In the genomic region with DNA sequence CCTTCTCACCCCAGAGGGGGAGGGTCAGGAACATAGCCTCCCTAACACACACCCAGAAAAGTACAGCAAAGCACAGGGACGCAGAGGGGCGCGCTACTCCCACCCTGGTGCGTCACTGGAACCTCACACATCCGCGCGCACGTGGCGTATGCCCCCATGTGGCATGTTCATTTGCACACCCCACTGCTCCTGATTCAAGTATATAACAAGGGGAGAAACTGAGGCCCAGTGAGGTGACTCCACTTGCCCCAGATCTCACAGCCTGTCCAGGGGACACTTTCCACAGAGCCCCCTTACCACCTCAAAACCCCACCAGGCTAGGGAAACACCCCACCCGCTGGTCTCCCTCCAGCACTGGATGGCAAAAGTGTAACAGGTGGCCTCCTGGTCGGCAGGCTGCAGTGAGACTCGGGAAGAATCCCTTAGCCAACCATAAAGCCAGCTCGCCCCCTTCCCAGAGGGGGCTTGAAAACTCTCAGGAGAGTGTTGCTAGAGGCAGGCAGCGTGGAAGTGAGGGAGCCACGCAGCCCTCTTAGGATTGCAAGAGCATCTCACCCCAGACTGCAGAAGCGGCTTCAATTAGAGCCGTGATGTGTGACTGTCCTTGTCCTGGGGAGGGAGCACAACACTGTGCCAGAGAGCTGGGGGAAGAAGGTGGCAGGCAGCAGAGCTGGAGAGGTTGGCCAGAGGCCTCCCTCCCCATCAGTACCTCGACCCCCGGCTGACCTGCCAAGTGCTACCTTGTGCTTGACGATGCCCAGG, we compare ENCODE assay signal across 9 cellular contexts. TPM values are rescaled to one million over a fixed set of nuclear protein-coding genes. Genes with fewer than 3 reads are reported as not detected.
DNase-seq lines count a peak whose midpoint lies in the region; ATAC-seq, FAIRE-seq and TF ChIP-seq lines count a peak whose summit lies in the region.
"Had no signal": no experiment of that assay in that cellular context is flagged by ENCODE, and none has a peak within 500 bp of the region (broad histone marks: within the 10 kb centered on the region; RNA-seq: fewer than 3 reads in every experiment).

A gene (minus strand): TSS at position 67 of the 762 bp plus-strand sequence. CDS start 12,591 bp downstream, outside the sequence.

- H3K27me3 ChIP-seq in H7 (ENCODE audit: control insufficient read depth, insufficient read depth, low read length) (peaks cover 43% of the 10 kb centered on the region), bronchial epithelial cell (ENCODE audit: control insufficient read depth, insufficient read depth, low read length) (peaks cover 23% of the 10 kb centered on the region)

- H3K9me3 Mint-ChIP-seq in mesothelial cell of epicardium: no peaks in the 10 kb centered on the region

- H3K4me1 Mint-ChIP-seq in mesothelial cell of epicardium: peaks cover 17% of the 10 kb centered on the region

- POLR2A ChIA-PET in A549 (lab: Yijun Ruan, JAX): interaction anchor here (1.0 kb wide), 1 partner anchor 373 kb away, joined by 3 read pairs; no protein-coding TSS in a partner anchor

- no peak within 1 kb of the TSS for H3K27ac Mint-ChIP-seq in mesothelial cell of epicardium

- TF ChIP-seq CTCF in A549 (IDR thresholded peaks at IDR 0.05): no peak
- no peak for TF ChIP-seq CTCF in bronchial epithelial cell (IDR thresholded peaks at IDR 0.05; ENCODE audit: insufficient read depth, low read length, severe bottlenecking)
- no peak for TF ChIP-seq CTCF in mesothelial cell of epicardium (IDR thresholded peaks at IDR 0.05; ENCODE audit: unreplicated experiment)

- no peak for TF ChIP-seq POLR2A in A549 (IDR thresholded peaks at IDR 0.05; ENCODE audit: low read length)

- no peak for FAIRE-seq in A549 (lab: Jason Lieb, UNC)
- no peak for FAIRE-seq in bronchial epithelial cell (lab: Jason Lieb, UNC)

- H3K27me3 Mint-ChIP-seq in mesothelial cell of epicardium (ENCODE audit: low read depth): peaks cover 91% of the 10 kb centered on the region

- H3K9me3 ChIP-seq in A549: no peaks in the 10 kb centered on the region
- H3K9me3 ChIP-seq: mucosa of descending colon had no signal

- peaks cover 10% of the 10 kb centered on the region; the same call in 1 of the 3 replicates for H3K4me1 ChIP-seq in A549

- DNase-seq in A549 (ENCODE audit: low read depth in 1 of 2, low spot score in 1 of 2) (no peak), H7 (peak; percentile 67), bronchial epithelial cell (ENCODE audit: low read depth) (no peak), mesothelial cell of epicardium (ENCODE audit: low spot score in 2 of 2, unreplicated experiment in 2 of 2) (no peak), mucosa of gallbladder (ENCODE audit: low spot score) (no peak), left lobe of liver (ENCODE audit: low spot score) (no peak), NCI-H1417 treated with DMSO at 0.1 percent for 48 hours (lab: John Stamatoyannopoulos, UW) (no peak), Ammon's horn (ENCODE audit: low spot score) (no peak)

- H3K36me3 ChIP-seq in H7 (replicated peaks; ENCODE audit: control insufficient read depth, insufficient read depth, low read length) (no peaks in the 10 kb centered on the region), bronchial epithelial cell (ENCODE audit: control insufficient read depth, insufficient read depth, low read length) (no peaks in the 10 kb centered on the region)

- peak within 1 kb of the TSS; percentile 100 for H3K4me2 ChIP-seq in A549

- WGBS in A549 (ENCODE audit: missing lambda C conversion rate): 86% methylated on average over 15 of the region's 20 CpGs

- no peaks in the 10 kb centered on the region for H3K36me3 Mint-ChIP-seq in mesothelial cell of epicardium

- TF ChIP-seq EP300 in A549 (IDR thresholded peaks at IDR 0.05): no peak

- H3K4me3 ChIP-seq in A549 (peak within 1 kb of the TSS; percentile 48), H7 (ENCODE audit: insufficient read depth, low read depth, low read length) (peak within 1 kb of the TSS; percentile 80), bronchial epithelial cell (ENCODE audit: low read depth, low read length) (peak within 1 kb of the TSS; percentile 32)
- H3K4me3 ChIP-seq: mucosa of descending colon had no signal

- peak within 1 kb of the TSS; percentile 64 for H3K4me3 Mint-ChIP-seq in mesothelial cell of epicardium

- no peak for TF ChIP-seq RAD21 in A549 (conservative IDR thresholded peaks at IDR 0.05 in 1 of 2, IDR thresholded peaks at IDR 0.05 in 1 of 2)

- ATAC-seq in A549 (no peak), left lobe of liver (no peak)

- H3K27ac ChIP-seq in A549: peak within 1 kb of the TSS in 1 of 2 experiments; percentile 68; a peak in 3 of 6 replicates

- CTCF ChIA-PET in A549 (lab: Yijun Ruan, JAX): interaction anchor here (0.5 to 4.0 kb wide), 14 partner anchors 9 to 606 kb away, joined by 3 to 26 read pairs (median 6); a partner anchor contains a TSS

TF ChIP-seq in A549, 52 proteins besides CTCF, POLR2A, EP300 and RAD21:
- TF ChIP-seq CBX2 (IDR thresholded peaks at IDR 0.05; ENCODE audit: borderline replicate concordance, low read depth) (no peak), RNF2 (IDR thresholded peaks at IDR 0.05; ENCODE audit: borderline replicate concordance, low read depth) (no peak)
- TF ChIP-seq, protein P1, sequence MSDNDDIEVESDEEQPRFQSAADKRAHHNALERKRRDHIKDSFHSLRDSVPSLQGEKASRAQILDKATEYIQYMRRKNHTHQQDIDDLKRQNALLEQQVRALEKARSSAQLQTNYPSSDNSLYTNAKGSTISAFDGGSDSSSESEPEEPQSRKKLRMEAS (IDR thresholded peaks at IDR 0.05): 0 out of 2 replicates have a peak, but pooled peaks have one; percentile 28

RNA-seq across cellular contexts. Expression of the gene that starts here (rescaled TPM):
- polyA plus RNA-seq in A549 (2011; rRNA removed): 0.03 and 0.05 TPM in 2 replicates
- polyA plus RNA-seq in A549 (2012; cell fraction: cytosol; rRNA removed): 0.03 TPM in 2 replicates
- polyA plus RNA-seq in A549 (2012; cell fraction: nucleus; rRNA removed): 0.18 and 0.21 TPM in 2 replicates
- polyA plus RNA-seq in A549 (2017; fragmentation: RNase III; extraction: RNeasy Plus Mini Kit Qiagen cat#74134 plus additional on column Dnase treatment): 0.05 to 0.13 TPM (median 0.07 TPM) in 3 replicates
- polyA minus RNA-seq in A549 (2011; rRNA and poly(A)+ RNA removed): 0.05 and 0.08 TPM in 2 replicates
- 23.9 and 35.3 TPM in 2 replicates for total RNA-seq in H7 (2014; rRNA removed; shearing (Covaris generic))
- under 0.01 TPM in 1 of 2 replicates, not detected in the other for total RNA-seq in bronchial epithelial cell
- 0.22 to 0.47 TPM (median 0.27 TPM) in 3 replicates for total RNA-seq in mesothelial cell of epicardium
- not detected for total RNA-seq in mucosa of gallbladder
- not detected for total RNA-seq in left lobe of liver

Comparison
In these comparisons a context has a peak if more than half of its experiments do, and no peak if none do; other contexts are left out.
1. RNA of the gene that starts here (total RNA-seq): 23.9 to 35.3 TPM in H7; 0.22 to 0.47 TPM in mesothelial cell of epicardium, not detected in left lobe of liver (single experiment), not detected in mucosa of gallbladder (single experiment) and under 0.01 TPM in bronchial epithelial cell; every median in the first group is over 10 times any median in the second.
2. Peak in every context shown above with its lines, with median percentiles within 50 percentile points of each other: H3K4me3 ChIP-seq.